ENCODE assay signal across 18 cellular contexts in the genomic region with DNA sequence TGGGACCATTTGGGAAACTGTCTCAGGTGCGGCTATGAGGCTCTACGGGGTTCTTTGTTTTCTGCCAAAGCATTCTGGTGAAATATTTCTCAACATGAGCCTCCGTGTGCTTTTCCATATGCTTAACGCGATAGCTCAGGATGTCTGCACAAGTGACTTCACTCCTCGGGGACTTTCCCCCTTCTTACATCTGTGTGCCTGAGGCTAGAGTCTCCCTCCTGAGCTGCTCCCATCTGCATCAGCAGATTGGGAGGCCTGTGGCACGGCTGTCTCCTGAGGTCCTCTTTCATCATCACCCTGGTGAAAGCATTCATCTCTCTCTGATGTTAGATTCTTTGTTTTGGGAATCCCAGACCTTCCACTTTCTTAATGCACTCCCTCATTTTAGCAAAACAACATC.
"Had no signal": no experiment of that assay in that cellular context is flagged by ENCODE, and none has a peak within 500 bp of the region (broad histone marks: within the 10 kb centered on the region; RNA-seq: fewer than 3 reads in every experiment).

No MANE protein-coding gene starts in this region.

- H3K4me3 Mint-ChIP-seq: mesothelial cell of epicardium; naive thymus-derived CD8-positive, alpha-beta T cell; type B pancreatic cell had no signal

- DNase-seq: activated T-cell treated with anti-CD3 and anti-CD28 coated beads, Interleukin-2, amount 50 U/mL, for 1 hour; brain microvascular endothelial cell; caudate nucleus; effector memory CD4-positive, alpha-beta T cell; foreskin melanocyte; left ventricle myocardium superior; mammary epithelial cell; naive thymus-derived CD8-positive, alpha-beta T cell; stimulated activated CD4-positive, alpha-beta T cell treated with anti-CD3 and anti-CD28 coated beads, Interleukin-4, amount 100 ng/mL, for 1 hour; stimulated activated naive CD4-positive, alpha-beta T cell; testis; WERI-Rb-1 had no signal

- H3K9me3 Mint-ChIP-seq: type B pancreatic cell had no signal

- H3K27me3 Mint-ChIP-seq: type B pancreatic cell had no signal

- H3K4me3 ChIP-seq: ascending aorta, hepatocyte, testis, vagina had no signal

- H3K27ac Mint-ChIP-seq: mesothelial cell of epicardium; naive thymus-derived CD8-positive, alpha-beta T cell; type B pancreatic cell had no signal

- H3K36me3 Mint-ChIP-seq: mesothelial cell of epicardium, type B pancreatic cell had no signal

- H3K4me1 Mint-ChIP-seq: naive thymus-derived CD8-positive, alpha-beta T cell had no signal

- ATAC-seq: activated naive CD4-positive, alpha-beta T cell treated with anti-CD3 and anti-CD28 coated beads, Interleukin-2, amount 50 U/mL, for 72 hours; left ventricle myocardium superior; naive thymus-derived CD8-positive, alpha-beta T cell had no signal

- H3K9me3 ChIP-seq: ascending aorta, testis, vagina had no signal
